In genomic region chr11:63814383-63814736, GRCh38 we compare ENCODE assay signal across 8 cellular contexts. TPM values are rescaled to one million over a fixed set of nuclear protein-coding genes. Genes with fewer than 3 reads are reported as not detected.
A peak's percentile ranks its signal among the peaks of the same experiment; 100 is the strongest.
DNase-seq lines count a peak whose midpoint lies in the region; ATAC-seq and TF ChIP-seq lines count a peak whose summit lies in the region.

No MANE protein-coding gene starts in this region.

- peaks cover 0 to 35% (median 16%) of the 10 kb centered on the region in 9 donors for H3K36me3 ChIP-seq in heart right ventricle
- peaks cover 0 to 19% of the 10 kb centered on the region in 2 donors for H3K36me3 ChIP-seq in vagina

- no peaks in the 10 kb centered on the region for H3K27me3 Mint-ChIP-seq in memory B cell

- no peaks in the 10 kb centered on the region for H3K27me3 ChIP-seq in heart right ventricle
- H3K27me3 ChIP-seq in vagina, result no peaks in the 10 kb centered on the region

- peaks cover 0 to 38% (median 22%) of the 10 kb centered on the region in 9 donors for H3K4me1 ChIP-seq in heart right ventricle
- H3K4me1 ChIP-seq in vagina, result peaks cover 34% of the 10 kb centered on the region

- no peak overlapping the region for H3K27ac Mint-ChIP-seq in memory B cell

- H3K27ac ChIP-seq in heart right ventricle (peak overlapping the region in 6 of 10 donors; percentile 80 to 93 (median 84)), vagina (peak overlapping the region; percentile 79)

- peak overlapping the region; percentile 84 for H3K4me3 Mint-ChIP-seq in memory B cell

- intact Hi-C loops in heart right ventricle (cut with DNase I), result loop anchor here in 6 of 10 donors (5.0 to 10.0 kb wide), 4 partner anchors 37 to 50 kb away; partner anchors contain the start of gene ZFTA (in 4 of the 6)
- intact Hi-C loops in Right ventricle myocardium inferior (cut with DNase I), result no loop called here
- intact Hi-C loops in vagina (cut with DNase I), result no loop called here

- H3K36me3 Mint-ChIP-seq in memory B cell, result peaks cover 7% of the 10 kb centered on the region

- TF ChIP-seq POLR2A in vagina (IDR thresholded peaks at IDR 0.05), result no peak

- no peaks in the 10 kb centered on the region for H3K9me3 Mint-ChIP-seq in memory B cell

- DNase-seq in heart right ventricle (no peak), Right ventricle myocardium inferior (ENCODE audit: missing footprints) (no peak), astrocyte of the spinal cord (ENCODE audit: low read depth, low spot score) (no peak), memory B cell (ENCODE audit: low spot score in 2 of 2) (no peak), vagina (ENCODE audit: extremely low spot score in 2 of 2) (no peak), ACHN (no peak)
- DNase-seq in stimulated activated CD8-positive, alpha-beta memory T cell treated with anti-CD3 and anti-CD28 coated beads, Interleukin-4, amount 100 ng/mL, for 48 hours, result no peak

- in situ Hi-C loops in astrocyte of the spinal cord (cut with HindIII; ENCODE audit: low sequenced_read_pairs), result no loop called here
- in situ Hi-C loops in ACHN (cut with HindIII; ENCODE audit: low pct_ligation_motif_present, low pct_unique_long_range_greater_than_20kb, low sequenced_read_pairs), result no loop called here

- peaks cover 19% of the 10 kb centered on the region for H3K4me1 Mint-ChIP-seq in memory B cell

- WGBS in heart right ventricle, 2 donors, result 22% methylated on average over 7 of the region's 7 CpGs

- no peak for TF ChIP-seq CTCF in heart right ventricle (IDR thresholded peaks at IDR 0.05)
- no peak for TF ChIP-seq CTCF in astrocyte of the spinal cord (IDR thresholded peaks at IDR 0.05; ENCODE audit: low read depth, low read length)
- no peak for TF ChIP-seq CTCF in vagina (IDR thresholded peaks at IDR 0.05)

- H3K4me3 ChIP-seq in heart right ventricle (peak overlapping the region; percentile 76 to 100 (median 96)), astrocyte of the spinal cord (ENCODE audit: low read depth, low read length) (peak overlapping the region; percentile 89), vagina (peak overlapping the region; percentile 74 to 91)

- ATAC-seq in heart right ventricle (peak in 1 of 8 donors; percentile 5), Right ventricle myocardium inferior (no peak), memory B cell (ENCODE audit: low read depth) (peak; percentile 14), HG03378 (IDR thresholded peaks at IDR 0.05; ENCODE audit: unreplicated experiment) (no peak)

- no peaks in the 10 kb centered on the region for H3K9me3 ChIP-seq in heart right ventricle
- no peaks in the 10 kb centered on the region for H3K9me3 ChIP-seq in vagina

RNA-seq across cellular contexts. Expression of gene SPINDOC, which starts 1.1 kb away (rescaled TPM):
- 10 to 100 TPM in 5 of 10 donors, 1 to 10 TPM in 5; 7.0 to 13.2 (median 9.9) TPM for total RNA-seq in heart right ventricle
- 1 to 10 TPM; 9.4 to 9.7 TPM for polyA plus RNA-seq in heart right ventricle
- 11.9 TPM for total RNA-seq in Right ventricle myocardium inferior
- total RNA-seq in vagina, result 6.6 TPM

RNA-seq across cellular contexts. Expression of gene MARK2, which starts 24.6 kb away (rescaled TPM):
- 10 to 100 TPM; 33.8 to 42.7 (median 39.0) TPM for total RNA-seq in heart right ventricle
- 10 to 100 TPM; 12.6 to 18.9 TPM for polyA plus RNA-seq in heart right ventricle
- total RNA-seq in Right ventricle myocardium inferior, result 37.4 TPM
- 35.6 TPM for total RNA-seq in vagina

RNA-seq across cellular contexts. Expression of gene ZFTA, which starts 45.8 kb away (rescaled TPM):
- total RNA-seq in heart right ventricle (10 to 100 TPM in 4 of 10 donors, 1 to 10 TPM in 6; 6.8 to 14.3 (median 8.9) TPM), Right ventricle myocardium inferior (12.6 TPM), vagina (13.0 TPM)
- polyA plus RNA-seq in heart right ventricle, result 1 to 10 TPM; 4.6 to 7.5 TPM

Comparison
In these comparisons a context has a peak if more than half of its experiments do, and no peak if none do; other contexts are left out.
1. intact Hi-C loops: an anchor here in heart right ventricle (5.0 to 10.0 kb wide); none called in Right ventricle myocardium inferior and vagina.